26 cellular contexts compared by ENCODE assay signal in genomic region chr12:5047094-5047493, GRCh38. TPM values are rescaled to one million over a fixed set of nuclear protein-coding genes. Genes with fewer than 3 reads are reported as not detected.
DNase-seq lines count a peak whose midpoint lies in the region; ATAC-seq and TF ChIP-seq lines count a peak whose summit lies in the region.
"Had no signal": no experiment of that assay in that cellular context is flagged by ENCODE, and none has a peak within 500 bp of the region (broad histone marks: within the 10 kb centered on the region; RNA-seq: fewer than 3 reads in every experiment).

No MANE protein-coding gene starts in this region.

- intact Hi-C loops in Right ventricle myocardium superior (cut with DNase I) (no loop called here), OCI-LY7 (cut with micrococcal nuclease; ENCODE audit: unreplicated experiment) (no loop called here)

- DNase-seq in EL (peak; percentile 4), WTC11 (ENCODE audit: low spot score) (no peak), Right ventricle myocardium superior (no peak), neural progenitor cell (ENCODE audit: low spot score) (peak; percentile 70), NCI-H2081 (lab: John Stamatoyannopoulos, UW) (no peak), OCI-LY7 (ENCODE audit: low spot score) (no peak), mucosa of gallbladder (ENCODE audit: low spot score) (no peak)
- DNase-seq: ACHN; activated CD4-positive, alpha-beta T cell treated with anti-CD3 and anti-CD28 coated beads for 36 hours; activated gamma-delta T cell; amniotic stem cell; CD4-positive, alpha-beta memory T cell; HFFc6; immature natural killer cell; natural killer cell; NCI-H1417; SHP77 treated with DMSO at 0.1 percent for 48 hours; stimulated activated naive CD4-positive, alpha-beta T cell treated with Interleukin-2 at 50 U/mL for 16 hours; uterus had no signal

- peaks cover 43% of the 10 kb centered on the region for H3K27me3 ChIP-seq in neural progenitor cell
- H3K27me3 ChIP-seq: uterus had no signal

- H3K36me3 Mint-ChIP-seq in WTC11 (peaks cover 5% of the 10 kb centered on the region; the same call in 1 of the 2 replicates), neural progenitor cell (peaks cover 3% of the 10 kb centered on the region)
- H3K36me3 Mint-ChIP-seq: CD4-positive, alpha-beta memory T cell; immature natural killer cell; natural killer cell had no signal

- H3K4me2 ChIP-seq in neural progenitor cell (peak overlapping the region; percentile 71), OCI-LY7 (ENCODE audit: low read length) (no peak overlapping the region)

- H3K4me1 Mint-ChIP-seq in WTC11 (peaks cover 5% of the 10 kb centered on the region), neural progenitor cell (peaks cover 51% of the 10 kb centered on the region)
- H3K4me1 Mint-ChIP-seq: activated CD4-positive, alpha-beta T cell treated with anti-CD3 and anti-CD28 coated beads for 36 hours; immature natural killer cell; natural killer cell had no signal

- H3K9me2 ChIP-seq in OCI-LY7 (ENCODE audit: insufficient read depth, low read length), result no peaks in the 10 kb centered on the region

- BruUV-seq in OCI-LY7 (replicated peaks; lab: Mats Ljungman, UMichigan), result no TSS peak

- H3K9me3 Mint-ChIP-seq in WTC11 (0 out of 2 replicates have a peak, but pooled peaks cover 5% of the 10 kb centered on the region), neural progenitor cell (peaks cover 7% of the 10 kb centered on the region)
- H3K9me3 Mint-ChIP-seq: HFFc6; immature natural killer cell; natural killer cell; T-helper 2 cell treated with Interferon-gamma antibody and Interleukin-4, amounts not matched to agents 5 μg/mL and 100 μg/mL, for 36 hours had no signal

- H3K4me3 Mint-ChIP-seq in WTC11 (no peak overlapping the region), neural progenitor cell (peak overlapping the region; percentile 62)
- H3K4me3 Mint-ChIP-seq: activated CD4-positive, alpha-beta T cell treated with anti-CD3 and anti-CD28 coated beads for 36 hours; CD4-positive, alpha-beta memory T cell; HFFc6; immature natural killer cell; natural killer cell; T-helper 2 cell treated with Interferon-gamma antibody and Interleukin-4, amounts not matched to agents 5 μg/mL and 100 μg/mL, for 36 hours had no signal

- peak overlapping the region; percentile 2 for H3K27ac ChIP-seq in neural progenitor cell
- H3K27ac ChIP-seq in OCI-LY7 (ENCODE audit: low read depth, low read length, poor library complexity, severe bottlenecking), result no peak overlapping the region
- H3K27ac ChIP-seq: epithelial cell of prostate, uterus had no signal

- CTCF ChIA-PET in WTC11 (lab: Charles Lee), result interaction anchor here (0.5 to 1.7 kb wide), 7 partner anchors 13 to 718 kb away, joined by 3 to 7 read pairs (median 4); no protein-coding TSS in a partner anchor
- CTCF ChIA-PET in OCI-LY7 (lab: Charles Lee; ENCODE audit: unreplicated experiment), result no interaction called here

- H3K4me1 ChIP-seq in neural progenitor cell, result peaks cover 28% of the 10 kb centered on the region
- peaks cover 21% of the 10 kb centered on the region for H3K4me1 ChIP-seq in OCI-LY7 (ENCODE audit: insufficient read depth, low read length, poor library complexity, severe bottlenecking)
- H3K4me1 ChIP-seq: uterus had no signal

- H2AFZ ChIP-seq in neural progenitor cell (replicated peaks), result peak overlapping the region; percentile 1
- no peak overlapping the region for H2AFZ ChIP-seq in OCI-LY7 (ENCODE audit: low read length)

- POLR2A ChIA-PET in WTC11 (lab: Charles Lee), result no interaction called here
- POLR2A ChIA-PET in OCI-LY7 (lab: Charles Lee), result no interaction called here

- H3K36me3 ChIP-seq in neural progenitor cell (no peaks in the 10 kb centered on the region), OCI-LY7 (ENCODE audit: insufficient read depth, low read length) (no peaks in the 10 kb centered on the region)
- H3K36me3 ChIP-seq: uterus had no signal

- H3F3A ChIP-seq in neural progenitor cell (ENCODE audit: low read depth), result peaks cover 21% of the 10 kb centered on the region

- H3K9me3 ChIP-seq in neural progenitor cell (ENCODE audit: low read depth) (no peaks in the 10 kb centered on the region), OCI-LY7 (ENCODE audit: low read length) (no peaks in the 10 kb centered on the region)
- H3K9me3 ChIP-seq: uterus had no signal

- H4K20me1 ChIP-seq in neural progenitor cell (ENCODE audit: low read depth) (no peaks in the 10 kb centered on the region), OCI-LY7 (ENCODE audit: insufficient read depth, low read length) (no peaks in the 10 kb centered on the region)

- H3K79me2 ChIP-seq in neural progenitor cell (ENCODE audit: low read depth), result no peaks in the 10 kb centered on the region
- H3K79me2 ChIP-seq in OCI-LY7 (ENCODE audit: insufficient read depth, low read depth, low read length), result no peaks in the 10 kb centered on the region

- H3K9ac ChIP-seq in neural progenitor cell, result no peak overlapping the region

- H3K27ac Mint-ChIP-seq in WTC11 (no peak overlapping the region), neural progenitor cell (no peak overlapping the region)
- H3K27ac Mint-ChIP-seq: activated CD4-positive, alpha-beta T cell treated with anti-CD3 and anti-CD28 coated beads for 36 hours; CD4-positive, alpha-beta memory T cell; HFFc6; immature natural killer cell; natural killer cell; T-helper 2 cell treated with Interferon-gamma antibody and Interleukin-4, amounts not matched to agents 5 μg/mL and 100 μg/mL, for 36 hours had no signal

- ATAC-seq in WTC11 (peak; percentile 12), Right ventricle myocardium superior (ENCODE audit: poor library complexity) (peak; percentile 62), SK-N-SH treated with all-trans-retinoic acid at 6 μM for 48 hours (no peak)
- ATAC-seq: activated CD4-positive, alpha-beta T cell treated with anti-CD3 and anti-CD28 coated beads for 36 hours; natural killer cell had no signal

- no peak for TF ChIP-seq CTCF in WTC11 (IDR thresholded peaks at IDR 0.05)
- TF ChIP-seq CTCF in neural progenitor cell (IDR thresholded peaks at IDR 0.05), result no peak
- TF ChIP-seq CTCF in OCI-LY7 (conservative IDR thresholded peaks at IDR 0.05; ENCODE audit: low read length), result no peak

- H3K4me3 ChIP-seq in neural progenitor cell (peak overlapping the region; percentile 16), OCI-LY7 (ENCODE audit: low read depth, low read length, poor library complexity, severe bottlenecking) (no peak overlapping the region)
- H3K4me3 ChIP-seq: uterus had no signal

- H3K27me3 Mint-ChIP-seq in WTC11 (ENCODE audit: low read depth), result peaks cover 54% of the 10 kb centered on the region
- H3K27me3 Mint-ChIP-seq in neural progenitor cell (ENCODE audit: insufficient read depth, low read depth), result peaks cover 25% of the 10 kb centered on the region

TF ChIP-seq in WTC11, 78 proteins besides CTCF, POLR2A, EP300 and RAD21 (continues in another document):
- TF ChIP-seq ATF6 (CRISPR knock-in tag; IDR thresholded peaks at IDR 0.05) (no peak), RORB (CRISPR knock-in tag; IDR thresholded peaks at IDR 0.05) (no peak), CREB1 (CRISPR knock-in tag; IDR thresholded peaks at IDR 0.05) (no peak), NR3C1 (CRISPR knock-in tag; conservative IDR thresholded peaks at IDR 0.05; ENCODE audit: low read depth) (no peak)

TF ChIP-seq in SK-N-SH treated with all-trans-retinoic acid at 6 μM for 48 hours, 23 proteins besides CTCF, POLR2A, EP300 and RAD21:
- TF ChIP-seq ARNTL (CRISPR knock-in tag; IDR thresholded peaks at IDR 0.05; ENCODE audit: borderline replicate concordance, low read depth) (no peak), CSRNP3 (CRISPR knock-in tag; IDR thresholded peaks at IDR 0.05) (no peak), GLIS3 (CRISPR knock-in tag; IDR thresholded peaks at IDR 0.05) (no peak), ZNF565 (CRISPR knock-in tag; conservative IDR thresholded peaks at IDR 0.05; ENCODE audit: low read depth) (no peak), ZNF8 (CRISPR knock-in tag; IDR thresholded peaks at IDR 0.05) (no peak), POU6F1 (CRISPR knock-in tag; IDR thresholded peaks at IDR 0.05; ENCODE audit: borderline replicate concordance, low read depth) (no peak)
TF ChIP-seq in SK-N-SH treated with all-trans-retinoic acid at 6 μM for 48 hours: peak in this region for 0.

RNA-seq across cellular contexts. Expression of gene KCNA5, which starts 3.4 kb away (rescaled TPM):
- 0.14 to 0.23 TPM (median 0.22 TPM) in 3 replicates for total RNA-seq in WTC11 (2021)
- total RNA-seq in Right ventricle myocardium superior, result 3.1 TPM
- total RNA-seq in neural progenitor cell (ENCODE audit: low replicate concordance), result 0.19 and 1.1 TPM in 2 replicates
- not detected in 2 replicates for total RNA-seq in OCI-LY7 (2014; rRNA removed; shearing (Covaris generic))
- total RNA-seq in OCI-LY7 (2022), result not detected in 2 replicates
- 1.4 TPM for total RNA-seq in mucosa of gallbladder
- total RNA-seq: activated CD4-positive, alpha-beta T cell treated with anti-CD3 and anti-CD28 coated beads for 36 hours; CD4-positive, alpha-beta memory T cell; HFFc6; HT-29; LHCN-M2; lung microvascular endothelial cell; NCI-H460 had no signal

Comparison
In these comparisons a context has a peak if more than half of its experiments do, and no peak if none do; other contexts are left out.
1. DNase-seq: peak in EL (single experiment) and neural progenitor cell (single experiment); none in WTC11 (single experiment), Right ventricle myocardium superior (single experiment), NCI-H2081 (0 of 2), OCI-LY7 (single experiment) and mucosa of gallbladder (single experiment).